Comparison of ENCODE assay signal across 10 cellular contexts in genomic region chr5:141094481-141095262, GRCh38. TPM values are rescaled to one million over a fixed set of nuclear protein-coding genes. Genes with fewer than 3 reads are reported as not detected.
DNase-seq lines count a peak whose midpoint lies in the region; ATAC-seq and TF ChIP-seq lines count a peak whose summit lies in the region.
"Had no signal": no experiment of that assay in that cellular context is flagged by ENCODE, and none has a peak within 500 bp of the region (broad histone marks: within the 10 kb centered on the region; RNA-seq: fewer than 3 reads in every experiment).

Gene PCDHB2, plus strand, starts transcription at chr5:141094615. Its CDS starts 176 bp downstream, at chr5:141094791.

- H3K4me1 Mint-ChIP-seq in activated CD4-positive, alpha-beta memory T cell treated with anti-CD3 and anti-CD28 coated beads for 36 hours (ENCODE audit: low read depth) = no peaks in the 10 kb centered on the region
- no peaks in the 10 kb centered on the region for H3K4me1 Mint-ChIP-seq in activated CD4-positive, alpha-beta memory T cell treated with anti-CD3 and anti-CD28 coated beads, Interleukin-2, amount 10 ng/mL, durations not matched to agents 7 days and 5 days
- H3K4me1 Mint-ChIP-seq in nephron progenitor cell = peaks cover 12% of the 10 kb centered on the region
- H3K4me1 Mint-ChIP-seq: activated naive CD8-positive, alpha-beta T cell treated with anti-CD3 and anti-CD28 coated beads, Interleukin-2, amount 10 ng/mL, durations not matched to agents 7 days and 5 days had no signal

- peak; percentile 76 for TF ChIP-seq CTCF in nephron progenitor cell (IDR thresholded peaks at IDR 0.05)

- no peak for ATAC-seq in HG03520 (IDR thresholded peaks at IDR 0.05; ENCODE audit: unreplicated experiment)
- no peak for ATAC-seq in GM18505 (IDR thresholded peaks at IDR 0.05; ENCODE audit: unreplicated experiment)
- no peak for ATAC-seq in HG02852 (IDR thresholded peaks at IDR 0.05; ENCODE audit: unreplicated experiment)

- H3K4me1 ChIP-seq in esophagus (ENCODE audit: control insufficient read depth in 2 of 2, insufficient read depth in 2 of 2, low read length in 1 of 2) = no peaks in the 10 kb centered on the region

- no peak within 1 kb of the TSS for H3K27ac Mint-ChIP-seq in activated CD4-positive, alpha-beta memory T cell treated with anti-CD3 and anti-CD28 coated beads for 36 hours
- H3K27ac Mint-ChIP-seq in activated CD4-positive, alpha-beta memory T cell treated with anti-CD3 and anti-CD28 coated beads, Interleukin-2, amount 10 ng/mL, durations not matched to agents 7 days and 5 days = no peak within 1 kb of the TSS
- H3K27ac Mint-ChIP-seq in nephron progenitor cell = peak within 1 kb of the TSS; percentile 99
- H3K27ac Mint-ChIP-seq: activated naive CD8-positive, alpha-beta T cell treated with anti-CD3 and anti-CD28 coated beads, Interleukin-2, amount 10 ng/mL, durations not matched to agents 7 days and 5 days; stimulated activated naive CD8-positive, alpha-beta T cell treated with anti-CD3 and anti-CD28 coated beads, Interleukin-15, Interleukin-2, amounts not matched to agents 100 ng/mL and 50 ng/mL, for 24 hours had no signal

- peaks cover 18% of the 10 kb centered on the region for H3K9me3 Mint-ChIP-seq in activated CD4-positive, alpha-beta memory T cell treated with anti-CD3 and anti-CD28 coated beads for 36 hours
- peaks cover 10% of the 10 kb centered on the region for H3K9me3 Mint-ChIP-seq in activated CD4-positive, alpha-beta memory T cell treated with anti-CD3 and anti-CD28 coated beads, Interleukin-2, amount 10 ng/mL, durations not matched to agents 7 days and 5 days
- H3K9me3 Mint-ChIP-seq in nephron progenitor cell = peaks cover 67% of the 10 kb centered on the region

- no peak for TF ChIP-seq POLR2A in GM18505 (IDR thresholded peaks at IDR 0.05; ENCODE audit: borderline replicate concordance, extremely low read depth, insufficient read depth, insufficient read length)

- H3K27ac ChIP-seq in esophagus (ENCODE audit: low read depth in 2 of 2, low read length in 1 of 2) = no peak within 1 kb of the TSS

- H3K4me3 Mint-ChIP-seq in activated CD4-positive, alpha-beta memory T cell treated with anti-CD3 and anti-CD28 coated beads for 36 hours = peak within 1 kb of the TSS; percentile 26
- H3K4me3 Mint-ChIP-seq in activated CD4-positive, alpha-beta memory T cell treated with anti-CD3 and anti-CD28 coated beads, Interleukin-2, amount 10 ng/mL, durations not matched to agents 7 days and 5 days = no peak within 1 kb of the TSS
- peak within 1 kb of the TSS; percentile 99 for H3K4me3 Mint-ChIP-seq in nephron progenitor cell
- H3K4me3 Mint-ChIP-seq: activated naive CD8-positive, alpha-beta T cell treated with anti-CD3 and anti-CD28 coated beads, Interleukin-2, amount 10 ng/mL, durations not matched to agents 7 days and 5 days; stimulated activated naive CD8-positive, alpha-beta T cell treated with anti-CD3 and anti-CD28 coated beads, Interleukin-15, Interleukin-2, amounts not matched to agents 100 ng/mL and 50 ng/mL, for 24 hours had no signal

- 15% methylated on average over 29 of the region's 29 CpGs for WGBS in esophagus, 2 donors

- H3K4me3 ChIP-seq in esophagus (ENCODE audit: low read depth in 1 of 2, low read length in 2 of 2) = peak within 1 kb of the TSS; percentile 24 to 44

- CTCF ChIA-PET in activated CD4-positive, alpha-beta memory T cell treated with anti-CD3 and anti-CD28 coated beads for 36 hours (lab: Charles Lee) = interaction anchor here (0.8 to 1.2 kb wide), 3 partner anchors 8 to 54 kb away, joined by 3 to 4 read pairs (median 3); partner anchors contain the start of gene PCDHB5
- CTCF ChIA-PET in activated CD4-positive, alpha-beta memory T cell treated with anti-CD3 and anti-CD28 coated beads, Interleukin-2, amount 10 ng/mL, durations not matched to agents 7 days and 5 days (lab: Charles Lee) = no interaction called here

- no peaks in the 10 kb centered on the region for H3K27me3 ChIP-seq in esophagus (ENCODE audit: control insufficient read depth in 1 of 2, insufficient read depth in 2 of 2, low read length in 2 of 2)

- DNase-seq in activated CD4-positive, alpha-beta memory T cell treated with anti-CD3 and anti-CD28 coated beads for 36 hours = peak; percentile 13
- no peak for DNase-seq in activated CD4-positive, alpha-beta memory T cell treated with anti-CD3 and anti-CD28 coated beads, Interleukin-2, amount 10 ng/mL, durations not matched to agents 7 days and 5 days
- peak; percentile 80 for DNase-seq in nephron progenitor cell
- DNase-seq: activated naive CD8-positive, alpha-beta T cell treated with anti-CD3 and anti-CD28 coated beads, Interleukin-2, amount 10 ng/mL, durations not matched to agents 7 days and 5 days had no signal

- H3K9me3 ChIP-seq in esophagus (ENCODE audit: control insufficient read depth in 2 of 2, insufficient read depth in 1 of 2, low read depth in 1 of 2, low read length in 1 of 2) = peaks cover 8 to 19% of the 10 kb centered on the region in 2 donors

- POLR2A ChIA-PET in activated CD4-positive, alpha-beta memory T cell treated with anti-CD3 and anti-CD28 coated beads for 36 hours (lab: Charles Lee) = no interaction called here
- POLR2A ChIA-PET in activated CD4-positive, alpha-beta memory T cell treated with anti-CD3 and anti-CD28 coated beads, Interleukin-2, amount 10 ng/mL, durations not matched to agents 7 days and 5 days (lab: Charles Lee) = no interaction called here

- H3K27me3 Mint-ChIP-seq in activated CD4-positive, alpha-beta memory T cell treated with anti-CD3 and anti-CD28 coated beads for 36 hours = peaks cover 29% of the 10 kb centered on the region
- H3K27me3 Mint-ChIP-seq in activated CD4-positive, alpha-beta memory T cell treated with anti-CD3 and anti-CD28 coated beads, Interleukin-2, amount 10 ng/mL, durations not matched to agents 7 days and 5 days = peaks cover 10% of the 10 kb centered on the region
- peaks cover 12% of the 10 kb centered on the region for H3K27me3 Mint-ChIP-seq in nephron progenitor cell (ENCODE audit: low read depth, poor library complexity)

- intact Hi-C loops in activated CD4-positive, alpha-beta memory T cell treated with anti-CD3 and anti-CD28 coated beads for 36 hours (cut with micrococcal nuclease) = no loop called here

- H3K36me3 Mint-ChIP-seq in activated CD4-positive, alpha-beta memory T cell treated with anti-CD3 and anti-CD28 coated beads for 36 hours = peaks cover 13% of the 10 kb centered on the region
- no peaks in the 10 kb centered on the region for H3K36me3 Mint-ChIP-seq in activated CD4-positive, alpha-beta memory T cell treated with anti-CD3 and anti-CD28 coated beads, Interleukin-2, amount 10 ng/mL, durations not matched to agents 7 days and 5 days (ENCODE audit: low read depth)
- H3K36me3 Mint-ChIP-seq in nephron progenitor cell (ENCODE audit: low read depth) = peaks cover 53% of the 10 kb centered on the region
- H3K36me3 Mint-ChIP-seq: activated naive CD8-positive, alpha-beta T cell treated with anti-CD3 and anti-CD28 coated beads, Interleukin-2, amount 10 ng/mL, durations not matched to agents 7 days and 5 days had no signal

- H3K36me3 ChIP-seq in esophagus (ENCODE audit: control insufficient read depth in 2 of 2, insufficient read depth in 2 of 2, low read length in 1 of 2) = no peaks in the 10 kb centered on the region

TF ChIP-seq in PFSK-1, 5 proteins besides CTCF, POLR2A, EP300 and RAD21:
- no peak for TF ChIP-seq TAF1 (IDR thresholded peaks at IDR 0.05; ENCODE audit: borderline replicate concordance, insufficient read depth, low read length)
- no peak for TF ChIP-seq REST (IDR thresholded peaks at IDR 0.05; ENCODE audit: insufficient read depth in 1 of 2, low read depth in 2 of 2, low read length in 2 of 2)
- peak; percentile 61; the same call in 1 of the 2 replicates for TF ChIP-seq POLR2AphosphoS5 (IDR thresholded peaks at IDR 0.05; ENCODE audit: low read depth, low read length)
- no peak for TF ChIP-seq SIN3A (IDR thresholded peaks at IDR 0.05; ENCODE audit: borderline replicate concordance, insufficient read depth, low read length)
- no peak for TF ChIP-seq FOXP2 (optimal IDR thresholded peaks at IDR 0.05; ENCODE audit: borderline replicate concordance, extremely low read depth, extremely low read length, insufficient read depth)

RNA-seq across cellular contexts. Expression of gene PCDHB2, which starts in this region (rescaled TPM):
- under 1 TPM in 1 of 2 experiments, not detected in 1; 0.17 TPM for total RNA-seq in activated CD4-positive, alpha-beta memory T cell treated with anti-CD3 and anti-CD28 coated beads for 36 hours
- under 1 TPM in 1 of 2 experiments, not detected in 1; 0.20 TPM for total RNA-seq in activated CD4-positive, alpha-beta memory T cell treated with anti-CD3 and anti-CD28 coated beads, Interleukin-2, amount 10 ng/mL, durations not matched to agents 7 days and 5 days
- 5.2 TPM for polyA plus RNA-seq in PFSK-1 (2012; ENCODE audit: insufficient read length, low read depth)
- polyA plus RNA-seq in esophagus = under 1 TPM; 0.31 to 0.33 TPM
- total RNA-seq: activated naive CD8-positive, alpha-beta T cell treated with anti-CD3 and anti-CD28 coated beads, Interleukin-2, amount 10 ng/mL, durations not matched to agents 7 days and 5 days had no signal

Comparison
In these comparisons a context has a peak if more than half of its experiments do, and no peak if none do; other contexts are left out.
1. Peak in DNase-seq in activated CD4-positive, alpha-beta memory T cell treated with anti-CD3 and anti-CD28 coated beads for 36 hours; RNA of the gene not detected or under 1 TPM.